1 cellular context compared by ENCODE assay signal in the genomic region with DNA sequence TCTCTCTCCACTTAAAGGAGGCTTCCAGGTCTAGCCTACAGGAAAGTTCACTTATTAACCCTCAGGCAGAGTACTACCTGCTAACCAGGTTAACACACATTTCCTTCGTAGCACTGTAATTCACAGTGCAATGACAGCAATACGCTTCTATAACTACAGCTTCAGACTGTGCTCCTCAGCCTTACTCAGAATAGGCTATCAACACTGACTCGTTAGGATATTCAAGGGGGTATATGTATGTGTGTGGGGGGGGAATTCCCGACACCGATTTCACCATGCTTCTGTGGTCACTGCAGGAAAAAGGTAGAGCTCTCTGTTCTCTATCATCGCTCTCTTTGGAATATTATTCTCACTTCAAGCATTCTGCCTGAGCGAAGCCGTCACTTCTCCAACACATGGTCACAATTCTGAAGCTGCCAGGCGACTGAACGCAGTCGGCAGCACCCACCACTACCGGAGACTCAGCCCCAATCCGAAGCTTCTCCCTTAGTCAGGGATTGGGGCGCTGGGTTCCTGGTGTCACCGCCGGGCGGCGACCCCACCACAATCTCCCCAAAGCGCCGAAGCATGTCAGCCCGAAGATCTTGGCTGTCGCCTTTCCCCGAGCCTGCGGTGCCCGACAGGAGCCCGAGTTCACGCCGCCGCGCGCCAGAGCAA.
TF ChIP-seq lines count a peak whose summit lies in the region.

No MANE protein-coding gene starts in this region.

TF ChIP-seq in HepG2, 621 proteins besides CTCF, POLR2A, EP300 and RAD21 (continued from another document):
- TF ChIP-seq ZNF292 (CRISPR knock-in tag; IDR thresholded peaks at IDR 0.05; ENCODE audit: borderline replicate concordance, low read depth) (0 out of 2 replicates have a peak, but pooled peaks have one; percentile 6), ZC3H13 (CRISPR knock-in tag; IDR thresholded peaks at IDR 0.05) (0 out of 2 replicates have a peak, but pooled peaks have one; percentile 64)
TF ChIP-seq in HepG2: peak in this region for 25.
